8 cellular contexts compared by ENCODE assay signal in genomic region chr3:194537732-194538247, GRCh38. TPM values are rescaled to one million over a fixed set of nuclear protein-coding genes. Genes with fewer than 3 reads are reported as not detected.
DNase-seq lines count a peak whose midpoint lies in the region; ATAC-seq, FAIRE-seq and TF ChIP-seq lines count a peak whose summit lies in the region.

No MANE protein-coding gene starts in this region.

- WGBS in pancreas, 2 donors, result 56 to 64% methylated on average over 8 of the region's 8 CpGs

- POLR2A ChIA-PET in endothelial cell of umbilical vein (lab: Charles Lee), result no interaction called here

- H3K36me3 ChIP-seq in endothelial cell of umbilical vein (ENCODE audit: control insufficient read depth in 2 of 2, extremely low read depth in 1 of 2, insufficient read depth in 2 of 2, low read length in 2 of 2), result no peaks in the 10 kb centered on the region
- H3K36me3 ChIP-seq in pancreas, result no peaks in the 10 kb centered on the region

- intact Hi-C loops in endothelial cell of umbilical vein (cut with micrococcal nuclease) (loop anchor here (1.0 kb wide), 1 partner anchor 10 kb away; no protein-coding TSS in a partner anchor), pancreas (cut with DNase I) (no loop called here)

- no peaks in the 10 kb centered on the region for H3K79me2 ChIP-seq in endothelial cell of umbilical vein (ENCODE audit: control insufficient read depth, insufficient read depth, low read length)

- FAIRE-seq in endothelial cell of umbilical vein (lab: Jason Lieb, UNC), result peak; percentile 74
- FAIRE-seq in pancreas (lab: Jason Lieb, UNC), result no peak

- no peak for TF ChIP-seq CTCF in endothelial cell of umbilical vein (IDR thresholded peaks at IDR 0.05; ENCODE audit: extremely low read depth in 1 of 2, insufficient read depth in 1 of 2, low read depth in 1 of 2, low read length in 2 of 2)
- no peak for TF ChIP-seq CTCF in pancreas (IDR thresholded peaks at IDR 0.05)

- ATAC-seq in pancreas, result peak; percentile 57 to 78 (median 75)
- ATAC-seq in HG02610 (IDR thresholded peaks at IDR 0.05; ENCODE audit: unreplicated experiment), result no peak
- ATAC-seq in GM19324 (IDR thresholded peaks at IDR 0.05; ENCODE audit: low FRiP score, unreplicated experiment), result no peak

- H3K9me1 ChIP-seq in endothelial cell of umbilical vein (replicated peaks; ENCODE audit: control insufficient read depth, extremely low read depth, insufficient read depth, low read length), result no peaks in the 10 kb centered on the region

- BruUV-seq in endothelial cell of umbilical vein (replicated peaks; lab: Mats Ljungman, UMichigan), result no TSS peak

- peak overlapping the region; percentile 4 for H2AFZ ChIP-seq in endothelial cell of umbilical vein (ENCODE audit: low read depth, low read length)

- H3K4me3 ChIP-seq in endothelial cell of umbilical vein (replicated peaks in 1 of 3; ENCODE audit: insufficient read depth in 1 of 3, low read depth in 1 of 3, low read length in 3 of 3) (no peak overlapping the region), pancreas (no peak overlapping the region)

- H3K9ac ChIP-seq in endothelial cell of umbilical vein (replicated peaks; ENCODE audit: extremely low read depth, insufficient read depth, low read length), result no peak overlapping the region

- dilution Hi-C loops in endothelial cell of umbilical vein (cut with MboI; ENCODE audit: extremely low pct_ligation_motif_present, low sequenced_read_pairs), result no loop called here

- H4K20me1 ChIP-seq in endothelial cell of umbilical vein (replicated peaks; ENCODE audit: control insufficient read depth, extremely low read depth, insufficient read depth, low read length), result no peaks in the 10 kb centered on the region

- H3K4me1 ChIP-seq in endothelial cell of umbilical vein (ENCODE audit: control insufficient read depth, extremely low read depth, insufficient read depth, low read length) (peaks cover 14% of the 10 kb centered on the region), pancreas (peaks cover 10 to 17% (median 12%) of the 10 kb centered on the region in 3 donors)

- H3K9me3 ChIP-seq in endothelial cell of umbilical vein (replicated peaks; ENCODE audit: control insufficient read depth, insufficient read depth, low read length) (no peaks in the 10 kb centered on the region), pancreas (no peaks in the 10 kb centered on the region)

- no peaks in the 10 kb centered on the region for H3K27me3 ChIP-seq in endothelial cell of umbilical vein (ENCODE audit: control insufficient read depth in 2 of 2, insufficient read depth in 2 of 2, low read length in 2 of 2)
- no peaks in the 10 kb centered on the region for H3K27me3 ChIP-seq in pancreas

- DNase-seq in DMS79 treated with DMSO at 0.1 percent for 48 hours (lab: John Stamatoyannopoulos, UW) (peak; percentile 66), NCI-H69 (lab: John Stamatoyannopoulos, UW) (peak; percentile 60), endothelial cell of umbilical vein (ENCODE audit: low read depth, low spot score) (peak; percentile 67), pancreas (peak in 4 of 6 donors; percentile 32 to 60 (median 43)), NCI-H1930 (lab: John Stamatoyannopoulos, UW) (no peak)
- DNase-seq in stimulated activated CD4-positive, alpha-beta T cell treated with anti-CD3 and anti-CD28 coated beads, Interleukin-4, amount 100 ng/mL, for 24 hours, result no peak

- CTCF ChIA-PET in endothelial cell of umbilical vein (lab: Charles Lee), result interaction anchor here (0.7 to 1.8 kb wide), 11 partner anchors 10 to 66 kb away, joined by 3 to 5 read pairs (median 4); no protein-coding TSS in a partner anchor

- peak overlapping the region; percentile 26 for H3K4me2 ChIP-seq in endothelial cell of umbilical vein (ENCODE audit: insufficient read depth, low read length)

- no peak for TF ChIP-seq POLR2A in endothelial cell of umbilical vein (IDR thresholded peaks at IDR 0.05; ENCODE audit: low read depth, low read length)

- peak overlapping the region; percentile 56 for H3K27ac ChIP-seq in endothelial cell of umbilical vein (ENCODE audit: insufficient read depth, low read depth, low read length)
- H3K27ac ChIP-seq in pancreas, result peak overlapping the region; percentile 47 to 73 (median 67)

TF ChIP-seq in endothelial cell of umbilical vein, 7 proteins besides CTCF, POLR2A, EP300 and RAD21:
- TF ChIP-seq EZH2 (IDR thresholded peaks at IDR 0.05; ENCODE audit: borderline replicate concordance, low read depth, low read length, severe bottlenecking) (no peak), POLR2AphosphoS5 (IDR thresholded peaks at IDR 0.05; ENCODE audit: insufficient read depth, low read depth, low read length) (no peak), MAX (IDR thresholded peaks at IDR 0.05; ENCODE audit: insufficient read depth, insufficient read length) (no peak), GATA2 (IDR thresholded peaks at IDR 0.05; ENCODE audit: insufficient read depth, insufficient read length, low read depth, low read length) (no peak), JUN (IDR thresholded peaks at IDR 0.05; ENCODE audit: borderline replicate concordance, insufficient read depth, insufficient read length, low read depth) (no peak), FOS (IDR thresholded peaks at IDR 0.05; ENCODE audit: borderline replicate concordance, insufficient read depth, low read length) (no peak), MYC (IDR thresholded peaks at IDR 0.05; ENCODE audit: low read depth, low read length) (no peak)

RNA-seq across cellular contexts. Expression of gene ATP13A3, which starts 51.0 kb away (rescaled TPM):
- total RNA-seq in endothelial cell of umbilical vein (56.8 and 59.0 TPM in 2 replicates), pancreas (10 to 100 TPM; 17.9 to 66.6 (median 28.9) TPM)
- polyA plus RNA-seq in endothelial cell of umbilical vein (10.4 and 12.0 TPM in 2 replicates), pancreas (10 to 100 TPM in 1 of 2 donors, 1 to 10 TPM in 1; 9.3 to 17.6 TPM)
- polyA plus RNA-seq in endothelial cell of umbilical vein (2011; cell fraction: cytosol; rRNA removed), result 14.0 and 14.8 TPM in 2 replicates
- polyA plus RNA-seq in endothelial cell of umbilical vein (2011; cell fraction: nucleus; rRNA removed), result 31.6 and 47.8 TPM in 2 replicates
- 23.3 and 38.7 TPM in 2 replicates for polyA plus RNA-seq in endothelial cell of umbilical vein (2012)
- 47.0 and 56.5 TPM in 2 replicates for polyA minus RNA-seq in endothelial cell of umbilical vein
- polyA minus RNA-seq in endothelial cell of umbilical vein (2011; cell fraction: cytosol; rRNA and poly(A)+ RNA removed), result 84.8 TPM
- 70.9 and 131 TPM in 2 replicates for polyA minus RNA-seq in endothelial cell of umbilical vein (2011; cell fraction: nucleus; rRNA and poly(A)+ RNA removed)

Comparison
In these comparisons a context has a peak if more than half of its experiments do, and no peak if none do; other contexts are left out.
1. DNase-seq: peak in DMS79 treated with DMSO at 0.1 percent for 48 hours (single experiment), NCI-H69 (single experiment), endothelial cell of umbilical vein (single experiment) and pancreas (4 of 6); none in stimulated activated CD4-positive, alpha-beta T cell treated with anti-CD3 and anti-CD28 coated beads, Interleukin-4, amount 100 ng/mL, for 24 hours (single experiment) and NCI-H1930 (0 of 2).
2. ATAC-seq: peak in pancreas (4 of 4); none in HG02610 (single experiment) and GM19324 (single experiment).